In the genomic region with DNA sequence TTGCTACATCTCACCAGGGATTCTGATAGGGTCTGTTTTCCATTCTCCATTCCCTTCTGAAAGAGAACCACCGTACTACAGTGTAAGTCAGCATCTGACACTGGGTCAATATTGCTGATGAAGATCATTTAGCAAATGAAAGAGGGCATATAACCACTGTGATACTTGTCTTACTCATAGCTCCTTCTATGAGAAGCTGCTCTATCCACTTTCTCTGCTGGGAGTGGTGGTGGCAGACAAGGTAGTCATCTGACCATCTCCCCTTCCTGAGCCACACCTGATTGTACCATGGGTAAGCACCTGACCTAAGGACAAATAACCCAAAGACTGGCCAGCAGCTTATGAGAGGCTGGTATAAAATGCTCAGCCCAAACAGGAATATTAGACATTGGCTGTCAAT, we compare ENCODE assay signal across 20 cellular contexts.
"Had no signal": no experiment of that assay in that cellular context is flagged by ENCODE, and none has a peak within 500 bp of the region (broad histone marks: within the 10 kb centered on the region; RNA-seq: fewer than 3 reads in every experiment).

No MANE protein-coding gene starts in this region.

- H3K27ac ChIP-seq: gastrocnemius medialis, lower lobe of right lung had no signal

- H3K9me3 Mint-ChIP-seq: stimulated activated naive B cell treated with anti-CD40 and anti-IgM and Interleukin-4, amounts not matched to agents 10 μg/mL and 1 μg/mL and 100 μg/mL, for 72 hours; stimulated activated naive CD8-positive, alpha-beta T cell treated with anti-CD3 and anti-CD28 coated beads, Interleukin-15, amount 100 ng/mL, for 72 hours had no signal

- H3K4me3 ChIP-seq: gastrocnemius medialis, left lung, lower lobe of right lung, psoas muscle, spleen had no signal

- ATAC-seq: effector memory CD8-positive, alpha-beta T cell; gastrocnemius medialis; left lung; lower lobe of right lung; natural killer cell treated with Interleukin-12 subunit alpha and Interleukin-12 subunit beta and Interleukin-15 and Interleukin-18, amount 100 ng/mL, for 72 hours; psoas muscle; sciatic nerve; stimulated activated naive B cell treated with anti-CD40 and anti-IgM and Interleukin-4, amounts not matched to agents 10 μg/mL and 1 μg/mL and 100 μg/mL, for 72 hours; stimulated activated naive CD8-positive, alpha-beta T cell treated with anti-CD3 and anti-CD28 coated beads, Interleukin-15, amount 100 ng/mL, for 72 hours had no signal

- H3K36me3 ChIP-seq: gastrocnemius medialis had no signal

- H3K36me3 Mint-ChIP-seq: immature natural killer cell; natural killer cell treated with Interleukin-12 subunit alpha and Interleukin-12 subunit beta and Interleukin-15 and Interleukin-18, amount 100 ng/mL, for 72 hours; stimulated activated naive B cell treated with anti-CD40 and anti-IgM and Interleukin-4, amounts not matched to agents 10 μg/mL and 1 μg/mL and 100 μg/mL, for 72 hours had no signal

- H3K4me1 Mint-ChIP-seq: immature natural killer cell; stimulated activated naive CD8-positive, alpha-beta T cell treated with anti-CD3 and anti-CD28 coated beads, Interleukin-15, amount 100 ng/mL, for 72 hours had no signal

- DNase-seq: caudate nucleus; cortex of kidney; effector memory CD8-positive, alpha-beta T cell; gastrocnemius medialis; immature natural killer cell; left lung; lower lobe of right lung; mesenchymal stem cell; midbrain; occipital lobe; psoas muscle; spleen; stimulated activated CD4-positive, alpha-beta T cell treated with anti-CD3 and anti-CD28 coated beads, Interleukin-15, amount 100 ng/mL, for 24 hours; stimulated activated CD4-positive, alpha-beta T cell treated with anti-CD3 and anti-CD28 coated beads, Interleukin-2, amount 100 ng/mL, for 24 hours; stimulated activated CD4-positive, alpha-beta T cell treated with anti-CD3 and anti-CD28 coated beads, Interleukin-4, amount 100 ng/mL, for 4 hours; stimulated activated naive B cell treated with anti-CD40 and anti-IgM and Interleukin-4, amounts not matched to agents 10 μg/mL and 1 μg/mL and 100 μg/mL, for 72 hours; stimulated activated naive CD8-positive, alpha-beta T cell treated with anti-CD3 and anti-CD28 coated beads, Interleukin-15, amount 100 ng/mL, for 72 hours; trophoblast cell had no signal

- H3K9me3 ChIP-seq: gastrocnemius medialis, left lung, lower lobe of right lung, psoas muscle, spleen had no signal

- H3K4me3 Mint-ChIP-seq: effector memory CD8-positive, alpha-beta T cell; immature natural killer cell; natural killer cell treated with Interleukin-12 subunit alpha and Interleukin-12 subunit beta and Interleukin-15 and Interleukin-18, amount 100 ng/mL, for 72 hours; stimulated activated naive B cell treated with anti-CD40 and anti-IgM and Interleukin-4, amounts not matched to agents 10 μg/mL and 1 μg/mL and 100 μg/mL, for 72 hours; stimulated activated naive CD8-positive, alpha-beta T cell treated with anti-CD3 and anti-CD28 coated beads, Interleukin-15, amount 100 ng/mL, for 72 hours had no signal

- H3K4me1 ChIP-seq: psoas muscle, spleen had no signal

- H3K27me3 ChIP-seq: gastrocnemius medialis, left lung, spleen had no signal

- H3K27ac Mint-ChIP-seq: effector memory CD8-positive, alpha-beta T cell; immature natural killer cell; natural killer cell treated with Interleukin-12 subunit alpha and Interleukin-12 subunit beta and Interleukin-15 and Interleukin-18, amount 100 ng/mL, for 72 hours; stimulated activated naive B cell treated with anti-CD40 and anti-IgM and Interleukin-4, amounts not matched to agents 10 μg/mL and 1 μg/mL and 100 μg/mL, for 72 hours; stimulated activated naive CD8-positive, alpha-beta T cell treated with anti-CD3 and anti-CD28 coated beads, Interleukin-15, amount 100 ng/mL, for 72 hours had no signal
